12 cellular contexts compared by ENCODE assay signal in genomic region chr16:87877942-87878507, GRCh38. TPM values are rescaled to one million over a fixed set of nuclear protein-coding genes. Genes with fewer than 3 reads are reported as not detected.
DNase-seq lines count a peak whose midpoint lies in the region; ATAC-seq and TF ChIP-seq lines count a peak whose summit lies in the region.
"Had no signal": no experiment of that assay in that cellular context is flagged by ENCODE, and none has a peak within 500 bp of the region (broad histone marks: within the 10 kb centered on the region; RNA-seq: fewer than 3 reads in every experiment).

No MANE protein-coding gene starts in this region.

- no peak overlapping the region for H3K4me3 ChIP-seq in HFF-Myc (replicated peaks; ENCODE audit: low read depth, low read length)
- no peak overlapping the region for H3K4me3 ChIP-seq in mucosa of descending colon
- H3K4me3 ChIP-seq: thoracic aorta had no signal

- H3K4me3 Mint-ChIP-seq in activated T-helper 2 cell treated with anti-CD3 and anti-CD28 coated beads, Interferon-gamma antibody, Interleukin-2, Interleukin-4, amounts not matched to agents 10 μg/mL and 5 μg/mL and 100 μg/mL, durations not matched to agents 14 hours and 24 hours and 36 hours (ENCODE audit: low read depth), result no peak overlapping the region
- H3K4me3 Mint-ChIP-seq: T-helper 17 cell had no signal

- H3K9me3 Mint-ChIP-seq in activated T-helper 2 cell treated with anti-CD3 and anti-CD28 coated beads, Interferon-gamma antibody, Interleukin-2, Interleukin-4, amounts not matched to agents 10 μg/mL and 5 μg/mL and 100 μg/mL, durations not matched to agents 14 hours and 24 hours and 36 hours, result peaks cover 4% of the 10 kb centered on the region

- TF ChIP-seq CTCF in HFF-Myc (IDR thresholded peaks at IDR 0.05; ENCODE audit: low read depth, low read length, missing control alignments) (peak; percentile 12), mucosa of descending colon (IDR thresholded peaks at IDR 0.05) (no peak)

- H3K9me3 ChIP-seq in mucosa of descending colon, result no peaks in the 10 kb centered on the region
- H3K9me3 ChIP-seq: thoracic aorta had no signal

- no peaks in the 10 kb centered on the region for H3K27me3 Mint-ChIP-seq in activated T-helper 2 cell treated with anti-CD3 and anti-CD28 coated beads, Interferon-gamma antibody, Interleukin-2, Interleukin-4, amounts not matched to agents 10 μg/mL and 5 μg/mL and 100 μg/mL, durations not matched to agents 14 hours and 24 hours and 36 hours (ENCODE audit: low read depth)

- H3K36me3 Mint-ChIP-seq in activated T-helper 2 cell treated with anti-CD3 and anti-CD28 coated beads, Interferon-gamma antibody, Interleukin-2, Interleukin-4, amounts not matched to agents 10 μg/mL and 5 μg/mL and 100 μg/mL, durations not matched to agents 14 hours and 24 hours and 36 hours (ENCODE audit: low read depth), result no peaks in the 10 kb centered on the region

- DNase-seq in GM03348 (ENCODE audit: low spot score), result peak; percentile 20
- DNase-seq in HFF-Myc (ENCODE audit: extremely low read depth, low read depth), result no peak
- peak; percentile 32 for DNase-seq in activated T-helper 2 cell treated with anti-CD3 and anti-CD28 coated beads, Interferon-gamma antibody, Interleukin-2, Interleukin-4, amounts not matched to agents 10 μg/mL and 5 μg/mL and 100 μg/mL, durations not matched to agents 14 hours and 24 hours and 36 hours (ENCODE audit: low spot score)
- DNase-seq in mucosa of descending colon, result peak in 1 of 3 donors; percentile 43
- no peak for DNase-seq in pons (ENCODE audit: low spot score)
- DNase-seq in NCI-H2227 treated with DMSO at 0.1 percent for 48 hours (lab: John Stamatoyannopoulos, UW), result no peak
- DNase-seq: activated effector memory CD4-positive, alpha-beta T cell treated with Interleukin-2 at 50 U/mL for 16 hours; NCI-H226; T-helper 17 cell had no signal

- H3K27ac Mint-ChIP-seq in activated T-helper 2 cell treated with anti-CD3 and anti-CD28 coated beads, Interferon-gamma antibody, Interleukin-2, Interleukin-4, amounts not matched to agents 10 μg/mL and 5 μg/mL and 100 μg/mL, durations not matched to agents 14 hours and 24 hours and 36 hours, result peak overlapping the region; percentile 75
- H3K27ac Mint-ChIP-seq: T-helper 17 cell had no signal

- intact Hi-C loops in activated T-helper 2 cell treated with anti-CD3 and anti-CD28 coated beads, Interferon-gamma antibody, Interleukin-2, Interleukin-4, amounts not matched to agents 10 μg/mL and 5 μg/mL and 100 μg/mL, durations not matched to agents 14 hours and 24 hours and 36 hours (cut with micrococcal nuclease), result loop anchor here (1.0 to 10.0 kb wide), 4 partner anchors 31 to 577 kb away; partner anchors contain the start of genes FBXO31 and ZFPM1
- intact Hi-C loops in mucosa of descending colon (cut with DNase I, micrococcal nuclease), result no loop called here

- peaks cover 52% of the 10 kb centered on the region for H3K4me1 Mint-ChIP-seq in activated T-helper 2 cell treated with anti-CD3 and anti-CD28 coated beads, Interferon-gamma antibody, Interleukin-2, Interleukin-4, amounts not matched to agents 10 μg/mL and 5 μg/mL and 100 μg/mL, durations not matched to agents 14 hours and 24 hours and 36 hours (ENCODE audit: low read depth)

- peak; percentile 14 for ATAC-seq in mucosa of descending colon
- ATAC-seq in HG03342 (IDR thresholded peaks at IDR 0.05; ENCODE audit: unreplicated experiment), result no peak
- ATAC-seq in GM21737 (IDR thresholded peaks at IDR 0.05; ENCODE audit: unreplicated experiment), result no peak
- ATAC-seq: T-helper 17 cell had no signal

- H3K36me3 ChIP-seq in mucosa of descending colon (ENCODE audit: low read depth), result no peaks in the 10 kb centered on the region
- H3K36me3 ChIP-seq: thoracic aorta had no signal

- H3K4me1 ChIP-seq in mucosa of descending colon (ENCODE audit: low read depth), result no peaks in the 10 kb centered on the region

RNA-seq across cellular contexts. Expression of gene SLC7A5, which starts 8.7 kb away (rescaled TPM):
- 271 TPM in 2 replicates for total RNA-seq in activated T-helper 2 cell treated with anti-CD3 and anti-CD28 coated beads, Interferon-gamma antibody, Interleukin-2, Interleukin-4, amounts not matched to agents 10 μg/mL and 5 μg/mL and 100 μg/mL, durations not matched to agents 14 hours and 24 hours and 36 hours
- total RNA-seq in mucosa of descending colon, result 10 to 100 TPM in 1 of 3 donors, 1 to 10 TPM in 2; 1.9 to 13.7 (median 8.1) TPM

RNA-seq across cellular contexts. Expression of gene CA5A, which starts 58.3 kb away (rescaled TPM):
- total RNA-seq in activated T-helper 2 cell treated with anti-CD3 and anti-CD28 coated beads, Interferon-gamma antibody, Interleukin-2, Interleukin-4, amounts not matched to agents 10 μg/mL and 5 μg/mL and 100 μg/mL, durations not matched to agents 14 hours and 24 hours and 36 hours, result not detected in 2 replicates
- under 1 TPM in 2 of 3 donors, not detected in 1; 0.05 to 0.25 TPM for total RNA-seq in mucosa of descending colon
- total RNA-seq: T-helper 17 cell, thoracic aorta had no signal

Comparison
In these comparisons a context has a peak if more than half of its experiments do, and no peak if none do; other contexts are left out.
1. DNase-seq: peak in GM03348 (single experiment) and activated T-helper 2 cell treated with anti-CD3 and anti-CD28 coated beads, Interferon-gamma antibody, Interleukin-2, Interleukin-4, amounts not matched to agents 10 μg/mL and 5 μg/mL and 100 μg/mL, durations not matched to agents 14 hours and 24 hours and 36 hours (single experiment); none in HFF-Myc (single experiment), pons (single experiment) and NCI-H2227 treated with DMSO at 0.1 percent for 48 hours (single experiment).
2. RNA of gene SLC7A5, which starts 8.7 kb away (total RNA-seq): 271 TPM in activated T-helper 2 cell treated with anti-CD3 and anti-CD28 coated beads, Interferon-gamma antibody, Interleukin-2, Interleukin-4, amounts not matched to agents 10 μg/mL and 5 μg/mL and 100 μg/mL, durations not matched to agents 14 hours and 24 hours and 36 hours; 1.9 to 13.7 TPM in mucosa of descending colon; every median in the first group is over 10 times any median in the second.